ENCODE assay signal across 10 cellular contexts in the genomic region with DNA sequence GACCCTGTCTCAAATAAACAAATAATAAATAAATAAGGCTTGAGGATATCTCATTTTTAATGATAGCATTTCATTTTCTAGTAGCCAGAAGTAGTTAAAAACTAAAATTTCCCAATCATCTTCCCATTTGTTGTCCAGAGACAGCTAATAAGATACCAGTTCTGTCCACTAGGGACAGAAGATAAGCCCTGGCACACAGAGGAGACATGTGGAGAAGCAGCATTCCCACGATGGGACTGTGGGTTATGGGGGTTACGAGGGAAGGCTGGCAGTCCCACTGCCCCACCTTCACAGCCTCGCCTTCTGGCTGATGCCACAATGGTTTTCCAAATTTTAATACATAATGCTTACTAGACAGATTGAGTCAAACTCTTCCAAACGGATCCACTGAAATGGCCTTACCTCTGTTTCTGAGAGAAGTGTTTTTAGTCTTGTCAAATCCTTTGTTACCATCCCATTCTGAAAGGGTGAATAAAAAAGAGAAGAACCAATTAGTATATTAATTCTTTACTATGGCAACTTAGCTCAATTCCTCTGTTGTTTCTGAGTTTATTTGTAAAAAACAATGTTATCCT. TPM values are rescaled to one million over a fixed set of nuclear protein-coding genes. Genes with fewer than 3 reads are reported as not detected.
DNase-seq lines count a peak whose midpoint lies in the region; ATAC-seq, FAIRE-seq and TF ChIP-seq lines count a peak whose summit lies in the region.
"Had no signal": no experiment of that assay in that cellular context is flagged by ENCODE, and none has a peak within 500 bp of the region (broad histone marks: within the 10 kb centered on the region; RNA-seq: fewer than 3 reads in every experiment).

No MANE protein-coding gene starts in this region.

- no peaks in the 10 kb centered on the region for H3K9me1 ChIP-seq in keratinocyte (ENCODE audit: control insufficient read depth, extremely low read depth, insufficient read depth, low read length)

- no peaks in the 10 kb centered on the region for H4K20me1 ChIP-seq in keratinocyte (ENCODE audit: control insufficient read depth, extremely low read depth, insufficient read depth, low read length)

- H3K4me3 ChIP-seq in AG09309 (ENCODE audit: control insufficient read depth, low read depth, low read length) (no peak overlapping the region), keratinocyte (ENCODE audit: control insufficient read depth in 2 of 3, extremely low read depth in 1 of 3, insufficient read depth in 2 of 3, low read depth in 1 of 3, low read length in 3 of 3) (no peak overlapping the region)

- H3K27me3 ChIP-seq in keratinocyte (ENCODE audit: control insufficient read depth, extremely low read depth, insufficient read depth, low read length), result no peaks in the 10 kb centered on the region

- no peak for ATAC-seq in stimulated activated naive CD8-positive, alpha-beta T cell treated with anti-CD3 and anti-CD28 coated beads, Interleukin-15, Interleukin-2, amounts not matched to agents 100 U/mL and 50 U/mL, for 24 hours
- ATAC-seq in HG02870 (IDR thresholded peaks at IDR 0.05; ENCODE audit: unreplicated experiment), result no peak

- H3K27ac ChIP-seq in keratinocyte (ENCODE audit: control insufficient read depth, insufficient read depth, low read length), result no peak overlapping the region

- in situ Hi-C loops in GM13976 (cut with MboI; ENCODE audit: low sequenced_read_pairs, unreplicated experiment) (no loop called here), SK-MEL-5 (cut with HindIII; ENCODE audit: low pct_unique_long_range_greater_than_20kb, low sequenced_read_pairs) (loop anchor here (25.0 kb wide), 1 partner anchor 111 kb away; no protein-coding TSS in a partner anchor)

- no peak overlapping the region for H3K9ac ChIP-seq in keratinocyte (ENCODE audit: control insufficient read depth, extremely low read depth, insufficient read depth, low read length)

- no peak overlapping the region for H2AFZ ChIP-seq in keratinocyte (ENCODE audit: control insufficient read depth, low read length)

- H3K9me3 ChIP-seq in keratinocyte (ENCODE audit: control insufficient read depth, low read depth, low read length), result no peaks in the 10 kb centered on the region

- H3K36me3 ChIP-seq in keratinocyte (ENCODE audit: control insufficient read depth in 2 of 2, extremely low read depth in 1 of 2, insufficient read depth in 2 of 2, low read length in 2 of 2), result peaks cover 4 to 13% of the 10 kb centered on the region in 2 experiments

- dilution Hi-C loops in keratinocyte (cut with MboI; ENCODE audit: extremely low pct_ligation_motif_present, low sequenced_read_pairs), result no loop called here

- no peak overlapping the region for H3K4me2 ChIP-seq in keratinocyte (ENCODE audit: control insufficient read depth, extremely low read depth, insufficient read depth, low read depth, low read length)

- peak; percentile 38 for TF ChIP-seq CTCF in AG09309 (IDR thresholded peaks at IDR 0.05; ENCODE audit: control insufficient read depth, insufficient read depth, low read depth, low read length, missing control alignments)
- peak; percentile 29 for TF ChIP-seq CTCF in GM13976 (IDR thresholded peaks at IDR 0.05; ENCODE audit: borderline replicate concordance, control extremely low read depth, extremely low read depth, insufficient read depth, missing control alignments)
- TF ChIP-seq CTCF in keratinocyte (optimal IDR thresholded peaks at IDR 0.05 in 1 of 3, IDR thresholded peaks at IDR 0.05 in 1 of 3, conservative IDR thresholded peaks at IDR 0.05 in 1 of 3; ENCODE audit: extremely low read depth in 1 of 3, insufficient read depth in 2 of 3, low read length in 3 of 3), result peak; percentile 51 to 71 (median 51)

- H3K4me1 ChIP-seq in keratinocyte (ENCODE audit: control insufficient read depth, extremely low read depth, insufficient read depth, low read length), result peaks cover 2% of the 10 kb centered on the region

- no peak for DNase-seq in AG09309 (ENCODE audit: low read depth)
- no peak for DNase-seq in GM13976 (ENCODE audit: low spot score)
- peak; percentile 74 for DNase-seq in SK-MEL-5 (ENCODE audit: low read depth, low spot score)
- no peak for DNase-seq in keratinocyte (ENCODE audit: low read depth, low spot score)
- no peak for DNase-seq in effector CD4-positive, alpha-beta T cell
- no peak for DNase-seq in stimulated activated naive CD8-positive, alpha-beta T cell treated with anti-CD3 and anti-CD28 coated beads, Interleukin-15, Interleukin-2, amounts not matched to agents 100 U/mL and 50 U/mL, for 24 hours
- DNase-seq in SKM-1 (lab: John Stamatoyannopoulos, UW; ENCODE audit: unreplicated experiment), result no peak
- DNase-seq: activated naive CD4-positive, alpha-beta T cell treated with anti-CD3 and anti-CD28 coated beads, Interleukin-2, amount 10 ng/mL, durations not matched to agents 7 days and 5 days had no signal

- H3K79me2 ChIP-seq in keratinocyte (ENCODE audit: control insufficient read depth, insufficient read depth, low read length), result no peaks in the 10 kb centered on the region

- FAIRE-seq in keratinocyte (lab: Jason Lieb, UNC), result peak; percentile 63
- FAIRE-seq: GM12892 had no signal

RNA-seq across cellular contexts. Expression of gene HELZ, which starts 44.2 kb away (rescaled TPM):
- 45.7 and 48.5 TPM in 2 replicates for total RNA-seq in SK-MEL-5 (2014; rRNA removed; shearing (Covaris generic))
- polyA plus RNA-seq in SK-MEL-5 (2015; cell fraction: cytosol; rRNA removed), result 12.6 and 18.1 TPM in 2 replicates
- 15.5 and 24.7 TPM in 2 replicates for polyA plus RNA-seq in SK-MEL-5 (2015; cell fraction: nucleus; rRNA removed)
- polyA plus RNA-seq in keratinocyte, result 11.7 to 18.2 TPM (median 13.5 TPM) in 3 replicates
- polyA plus RNA-seq in keratinocyte (2011; ENCODE audit: low read depth), result 10.4 TPM
- 7.6 and 15.3 TPM in 2 replicates for polyA plus RNA-seq in keratinocyte (2011; cell fraction: cytosol; rRNA removed)
- polyA plus RNA-seq in keratinocyte (2011; cell fraction: nucleus; rRNA removed), result 26.8 and 30.8 TPM in 2 replicates
- polyA plus RNA-seq in keratinocyte (2012; ENCODE audit: low replicate concordance), result 6.2 and 9.4 TPM in 2 replicates
- 18.6 to 94.3 TPM (median 38.5 TPM) in 3 replicates for polyA minus RNA-seq in keratinocyte
- 25.5 TPM for polyA minus RNA-seq in keratinocyte (2011; cell fraction: cytosol; rRNA and poly(A)+ RNA removed)
- polyA minus RNA-seq in keratinocyte (2011; cell fraction: nucleus; rRNA and poly(A)+ RNA removed), result 60.2 and 113 TPM in 2 replicates
